32 cellular contexts compared by ENCODE assay signal in genomic region chr9:6611891-6612290, GRCh38. TPM values are rescaled to one million over a fixed set of nuclear protein-coding genes. Genes with fewer than 3 reads are reported as not detected.
"Had no signal": no experiment of that assay in that cellular context is flagged by ENCODE, and none has a peak within 500 bp of the region (broad histone marks: within the 10 kb centered on the region; RNA-seq: fewer than 3 reads in every experiment).

No MANE protein-coding gene starts in this region.

- H3K36me3 Mint-ChIP-seq: activated naive CD4-positive, alpha-beta T cell treated with anti-CD3 and anti-CD28 coated beads, Interleukin-2, amount 50 U/mL, for 24 hours; activated naive CD8-positive, alpha-beta T cell treated with anti-CD3 and anti-CD28 coated beads, Interleukin-2, amount 10 ng/mL, durations not matched to agents 7 days and 5 days had no signal

- H3K4me1 ChIP-seq: ascending aorta, body of pancreas had no signal

- H3K4me3 ChIP-seq: ascending aorta, body of pancreas had no signal

- H3K9me3 Mint-ChIP-seq: activated CD4-positive, alpha-beta T cell treated with anti-CD3 and anti-CD28 coated beads, Interleukin-2, amount 10 ng/mL, durations not matched to agents 7 days and 5 days; activated naive CD4-positive, alpha-beta T cell treated with anti-CD3 and anti-CD28 coated beads, Interleukin-2, amount 50 U/mL, for 24 hours; activated naive CD8-positive, alpha-beta T cell treated with anti-CD3 and anti-CD28 coated beads, Interleukin-2, amount 10 ng/mL, durations not matched to agents 7 days and 5 days; activated T-cell treated with anti-CD3 and anti-CD28 coated beads, Interleukin-2, amount 50 U/mL, for 24 hours; activated T-helper 2 cell treated with anti-CD3 and anti-CD28 coated beads, Interferon-gamma antibody, Interleukin-2, Interleukin-4, amounts not matched to agents 10 μg/mL and 5 μg/mL and 100 μg/mL, durations not matched to agents 14 hours and 24 hours and 36 hours had no signal

- H3K9me3 ChIP-seq: ascending aorta, body of pancreas had no signal

- H3K27ac Mint-ChIP-seq: activated CD4-positive, alpha-beta T cell treated with anti-CD3 and anti-CD28 coated beads, Interleukin-2, amount 10 ng/mL, durations not matched to agents 7 days and 5 days; activated CD8-positive, alpha-beta T cell treated with anti-CD3 and anti-CD28 coated beads, Interleukin-2, amount 10 ng/mL, durations not matched to agents 7 days and 5 days; activated naive CD4-positive, alpha-beta T cell treated with anti-CD3 and anti-CD28 coated beads, Interleukin-2, amount 50 U/mL, for 24 hours; activated naive CD8-positive, alpha-beta T cell treated with anti-CD3 and anti-CD28 coated beads, Interleukin-2, amount 10 ng/mL, durations not matched to agents 7 days and 5 days; activated T-cell treated with anti-CD3 and anti-CD28 coated beads, Interleukin-2, amount 50 U/mL, for 24 hours; activated T-helper 2 cell treated with anti-CD3 and anti-CD28 coated beads, Interferon-gamma antibody, Interleukin-2, Interleukin-4, amounts not matched to agents 10 μg/mL and 5 μg/mL and 100 μg/mL, durations not matched to agents 14 hours and 24 hours and 36 hours had no signal

- H3K4me1 Mint-ChIP-seq: activated CD4-positive, alpha-beta T cell treated with anti-CD3 and anti-CD28 coated beads, Interleukin-2, amount 10 ng/mL, durations not matched to agents 7 days and 5 days; activated naive CD4-positive, alpha-beta T cell treated with anti-CD3 and anti-CD28 coated beads, Interleukin-2, amount 50 U/mL, for 24 hours; activated naive CD8-positive, alpha-beta T cell treated with anti-CD3 and anti-CD28 coated beads, Interleukin-2, amount 10 ng/mL, durations not matched to agents 7 days and 5 days had no signal

- H3K36me3 ChIP-seq: ascending aorta, WERI-Rb-1 had no signal

- H3K27ac ChIP-seq: ascending aorta, body of pancreas, KMS-11, WERI-Rb-1 had no signal

- H3K4me3 Mint-ChIP-seq: activated CD4-positive, alpha-beta T cell treated with anti-CD3 and anti-CD28 coated beads, Interleukin-2, amount 10 ng/mL, durations not matched to agents 7 days and 5 days; activated CD8-positive, alpha-beta T cell treated with anti-CD3 and anti-CD28 coated beads, Interleukin-2, amount 10 ng/mL, durations not matched to agents 7 days and 5 days; activated naive CD4-positive, alpha-beta T cell treated with anti-CD3 and anti-CD28 coated beads, Interleukin-2, amount 50 U/mL, for 24 hours; activated naive CD8-positive, alpha-beta T cell treated with anti-CD3 and anti-CD28 coated beads, Interleukin-2, amount 10 ng/mL, durations not matched to agents 7 days and 5 days; activated T-cell treated with anti-CD3 and anti-CD28 coated beads, Interleukin-2, amount 50 U/mL, for 24 hours had no signal

- H3K27me3 Mint-ChIP-seq: activated CD4-positive, alpha-beta T cell treated with anti-CD3 and anti-CD28 coated beads, Interleukin-2, amount 10 ng/mL, durations not matched to agents 7 days and 5 days; activated naive CD4-positive, alpha-beta T cell treated with anti-CD3 and anti-CD28 coated beads, Interleukin-2, amount 50 U/mL, for 24 hours; activated naive CD8-positive, alpha-beta T cell treated with anti-CD3 and anti-CD28 coated beads, Interleukin-2, amount 10 ng/mL, durations not matched to agents 7 days and 5 days; activated T-cell treated with anti-CD3 and anti-CD28 coated beads, Interleukin-2, amount 50 U/mL, for 24 hours had no signal

- DNase-seq: activated CD4-positive, alpha-beta T cell treated with anti-CD3 and anti-CD28 coated beads, Interleukin-2, amount 10 ng/mL, durations not matched to agents 7 days and 5 days; activated CD4-positive, alpha-beta T cell treated with anti-CD3 and anti-CD28 coated beads, Interleukin-2, amount 50 U/mL, for 48 hours; activated CD8-positive, alpha-beta T cell treated with anti-CD3 and anti-CD28 coated beads, Interleukin-2, amount 10 ng/mL, durations not matched to agents 7 days and 5 days; activated gamma-delta T cell; activated naive CD4-positive, alpha-beta T cell treated with Interleukin-2 at 50 U/mL for 16 hours; activated naive CD8-positive, alpha-beta T cell treated with anti-CD3 and anti-CD28 coated beads, Interleukin-2, amount 10 ng/mL, durations not matched to agents 7 days and 5 days; activated T-cell treated with anti-CD3 and anti-CD28 coated beads, Interleukin-2, amount 50 U/mL, for 24 hours; body of pancreas; caudate nucleus; MM.1S; MV-4-11; NCI-H1092; NCI-H1436 treated with DMSO at 0.1 percent for 48 hours; NCI-H1694 treated with DMSO at 0.1 percent for 48 hours; NCI-H2029; NCI-H345; NCI-H510A; NCI-H526; NCI-H748 treated with DMSO at 0.1 percent for 48 hours; NK-92 treated with Interleukin-12 subunit alpha and Interleukin-12 subunit beta, amount 100 ng/mL, for 24 hours; Right ventricle myocardium superior; SW 1271; T-helper 1 cell; T-helper 2 cell; T-helper 9 cell; WERI-Rb-1 had no signal

- ATAC-seq: activated CD8-positive, alpha-beta T cell treated with anti-CD3 and anti-CD28 coated beads, Interleukin-2, amount 10 ng/mL, durations not matched to agents 7 days and 5 days; body of pancreas had no signal

RNA-seq across cellular contexts. Expression of gene GLDC, which starts 33.6 kb away (rescaled TPM):
- total RNA-seq: activated naive CD8-positive, alpha-beta T cell treated with anti-CD3 and anti-CD28 coated beads, Interleukin-2, amount 10 ng/mL, durations not matched to agents 7 days and 5 days; body of pancreas; bronchial epithelial cell; OCI-LY7; Right ventricle myocardium superior had no signal
